In the genomic region with DNA sequence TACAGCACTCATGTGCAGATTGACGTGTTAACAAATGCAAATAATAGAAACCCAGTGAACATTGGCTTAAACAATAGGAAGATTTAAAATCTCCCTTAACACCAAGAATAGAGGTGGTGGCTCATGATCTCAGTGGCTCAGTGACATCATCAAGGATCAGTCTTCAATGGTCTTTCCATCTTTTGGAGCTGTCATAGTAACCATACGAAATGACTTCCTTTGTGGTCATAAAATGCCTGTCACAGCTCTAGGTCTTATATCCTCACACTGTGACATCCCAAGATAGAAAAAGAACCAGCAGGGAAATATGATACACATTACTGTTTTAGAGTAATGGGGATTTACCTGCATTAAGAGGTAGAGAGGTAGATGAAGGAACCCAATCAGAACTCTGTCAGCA, we compare ENCODE assay signal across 1 cellular context.
A peak's percentile ranks its signal among the peaks of the same experiment; 100 is the strongest.
TF ChIP-seq lines count a peak whose summit lies in the region.

No MANE protein-coding gene starts in this region.

TF ChIP-seq in GM12878, 131 proteins besides CTCF, POLR2A, EP300 and RAD21 (continued from another document):
- TF ChIP-seq BHLHE40 (IDR thresholded peaks at IDR 0.05; ENCODE audit: borderline replicate concordance in 1 of 2, low read depth in 2 of 2, low read length in 1 of 2), result no peak
- no peak for TF ChIP-seq MEF2A (IDR thresholded peaks at IDR 0.05; ENCODE audit: insufficient read depth, low read depth, low read length)
- TF ChIP-seq CREB1 (IDR thresholded peaks at IDR 0.05; ENCODE audit: low read depth), result peak; percentile 55; the same call in 1 of the 2 replicates
- TF ChIP-seq IKZF1 (conservative IDR thresholded peaks at IDR 0.05), result no peak
- TF ChIP-seq ZNF217 (IDR thresholded peaks at IDR 0.05), result no peak
- 0 out of 2 replicates have a peak, but pooled peaks have one; percentile 28 for TF ChIP-seq ATF7 (IDR thresholded peaks at IDR 0.05; ENCODE audit: low read depth)
- TF ChIP-seq JUNB (IDR thresholded peaks at IDR 0.05), result no peak
- TF ChIP-seq, protein P1, sequence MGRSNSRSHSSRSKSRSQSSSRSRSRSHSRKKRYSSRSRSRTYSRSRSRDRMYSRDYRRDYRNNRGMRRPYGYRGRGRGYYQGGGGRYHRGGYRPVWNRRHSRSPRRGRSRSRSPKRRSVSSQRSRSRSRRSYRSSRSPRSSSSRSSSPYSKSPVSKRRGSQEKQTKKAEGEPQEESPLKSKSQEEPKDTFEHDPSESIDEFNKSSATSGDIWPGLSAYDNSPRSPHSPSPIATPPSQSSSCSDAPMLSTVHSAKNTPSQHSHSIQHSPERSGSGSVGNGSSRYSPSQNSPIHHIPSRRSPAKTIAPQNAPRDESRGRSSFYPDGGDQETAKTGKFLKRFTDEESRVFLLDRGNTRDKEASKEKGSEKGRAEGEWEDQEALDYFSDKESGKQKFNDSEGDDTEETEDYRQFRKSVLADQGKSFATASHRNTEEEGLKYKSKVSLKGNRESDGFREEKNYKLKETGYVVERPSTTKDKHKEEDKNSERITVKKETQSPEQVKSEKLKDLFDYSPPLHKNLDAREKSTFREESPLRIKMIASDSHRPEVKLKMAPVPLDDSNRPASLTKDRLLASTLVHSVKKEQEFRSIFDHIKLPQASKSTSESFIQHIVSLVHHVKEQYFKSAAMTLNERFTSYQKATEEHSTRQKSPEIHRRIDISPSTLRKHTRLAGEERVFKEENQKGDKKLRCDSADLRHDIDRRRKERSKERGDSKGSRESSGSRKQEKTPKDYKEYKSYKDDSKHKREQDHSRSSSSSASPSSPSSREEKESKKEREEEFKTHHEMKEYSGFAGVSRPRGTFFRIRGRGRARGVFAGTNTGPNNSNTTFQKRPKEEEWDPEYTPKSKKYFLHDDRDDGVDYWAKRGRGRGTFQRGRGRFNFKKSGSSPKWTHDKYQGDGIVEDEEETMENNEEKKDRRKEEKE (IDR thresholded peaks at IDR 0.05), result no peak
- peak; percentile 47; the same call in 1 of the 2 replicates for TF ChIP-seq CREM (IDR thresholded peaks at IDR 0.05; ENCODE audit: low read depth)
- TF ChIP-seq EZH2 (IDR thresholded peaks at IDR 0.05; ENCODE audit: borderline replicate concordance, control insufficient read depth, low read depth, low read length), result no peak
- no peak for TF ChIP-seq NR2F1 (conservative IDR thresholded peaks at IDR 0.05)
- TF ChIP-seq RFX5 (IDR thresholded peaks at IDR 0.05; ENCODE audit: low read depth, low read length), result no peak
- TF ChIP-seq FOS (IDR thresholded peaks at IDR 0.05; ENCODE audit: borderline replicate concordance, extremely low read depth, insufficient read length), result no peak
- TF ChIP-seq, protein P2, sequence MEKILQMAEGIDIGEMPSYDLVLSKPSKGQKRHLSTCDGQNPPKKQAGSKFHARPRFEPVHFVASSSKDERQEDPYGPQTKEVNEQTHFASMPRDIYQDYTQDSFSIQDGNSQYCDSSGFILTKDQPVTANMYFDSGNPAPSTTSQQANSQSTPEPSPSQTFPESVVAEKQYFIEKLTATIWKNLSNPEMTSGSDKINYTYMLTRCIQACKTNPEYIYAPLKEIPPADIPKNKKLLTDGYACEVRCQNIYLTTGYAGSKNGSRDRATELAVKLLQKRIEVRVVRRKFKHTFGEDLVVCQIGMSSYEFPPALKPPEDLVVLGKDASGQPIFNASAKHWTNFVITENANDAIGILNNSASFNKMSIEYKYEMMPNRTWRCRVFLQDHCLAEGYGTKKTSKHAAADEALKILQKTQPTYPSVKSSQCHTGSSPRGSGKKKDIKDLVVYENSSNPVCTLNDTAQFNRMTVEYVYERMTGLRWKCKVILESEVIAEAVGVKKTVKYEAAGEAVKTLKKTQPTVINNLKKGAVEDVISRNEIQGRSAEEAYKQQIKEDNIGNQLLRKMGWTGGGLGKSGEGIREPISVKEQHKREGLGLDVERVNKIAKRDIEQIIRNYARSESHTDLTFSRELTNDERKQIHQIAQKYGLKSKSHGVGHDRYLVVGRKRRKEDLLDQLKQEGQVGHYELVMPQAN (conservative IDR thresholded peaks at IDR 0.05), result no peak
- TF ChIP-seq MTA2 (IDR thresholded peaks at IDR 0.05; ENCODE audit: low read depth), result no peak
